Comparison of ENCODE assay signal across 23 cellular contexts in genomic region chr2:120659275-120659952, GRCh38.
"Had no signal": no experiment of that assay in that cellular context is flagged by ENCODE, and none has a peak within 500 bp of the region (broad histone marks: within the 10 kb centered on the region; RNA-seq: fewer than 3 reads in every experiment).

No MANE protein-coding gene starts in this region.

- H3K9me3 ChIP-seq: ascending aorta, neutrophil, pancreas, right lobe of liver, suprapubic skin, transverse colon had no signal

- DNase-seq: activated B cell treated with CpG ODN at 0.5 μM for 24 hours; activated CD4-positive, alpha-beta T cell treated with anti-CD3 and anti-CD28 coated beads for 36 hours; activated CD4-positive, alpha-beta T cell treated with anti-CD3 and anti-CD28 coated beads, Interleukin-2, amount 50 U/mL, for 4 hours; activated CD8-positive, alpha-beta memory T cell treated with anti-CD3 and anti-CD28 coated beads for 24 hours; activated CD8-positive, alpha-beta memory T cell treated with anti-CD3 and anti-CD28 coated beads, Interleukin-2, amount 50 U/mL, for 4 hours; activated T-cell treated with anti-CD3 and anti-CD28 coated beads, Interleukin-2, amount 50 U/mL, for 24 hours; kidney; natural killer cell; pancreas; right lobe of liver; stimulated activated CD4-positive, alpha-beta T cell treated with anti-CD3 and anti-CD28 coated beads, Interleukin-2, amount 100 ng/mL, for 24 hours; stomach; SW 1271; T-helper 17 cell; transverse colon had no signal

- ATAC-seq: activated CD4-positive, alpha-beta T cell treated with anti-CD3 and anti-CD28 coated beads for 36 hours; activated naive CD4-positive, alpha-beta T cell treated with anti-CD3 and anti-CD28 coated beads, Interleukin-2, amount 50 U/mL, for 72 hours; activated T-helper 17 cell treated with anti-CD3 and anti-CD28 coated beads, Interleukin-2, amount 50 U/mL, for 72 hours; natural killer cell; pancreas; stimulated activated memory B cell treated with anti-CD40 and anti-IgM and Interleukin-4, amounts not matched to agents 10 μg/mL and 1 μg/mL and 100 μg/mL, for 72 hours; T-helper 17 cell had no signal

- H3K27me3 ChIP-seq: right lobe of liver had no signal

- H3K27ac ChIP-seq: ascending aorta, neutrophil, pancreas, right lobe of liver, skin epidermis, stomach, suprapubic skin, transverse colon had no signal

- H3K4me3 Mint-ChIP-seq: activated B cell treated with CpG ODN at 0.5 μM for 24 hours; activated CD4-positive, alpha-beta T cell treated with anti-CD3 and anti-CD28 coated beads for 36 hours; activated T-cell treated with anti-CD3 and anti-CD28 coated beads, Interleukin-2, amount 50 U/mL, for 24 hours; activated T-helper 17 cell treated with anti-CD3 and anti-CD28 coated beads, Interleukin-2, amount 50 U/mL, for 72 hours; mesothelial cell of epicardium; natural killer cell; stimulated activated memory B cell treated with anti-CD40 and anti-IgM and Interleukin-4, amounts not matched to agents 10 μg/mL and 1 μg/mL and 100 μg/mL, for 72 hours; T-helper 17 cell had no signal

- H3K4me1 Mint-ChIP-seq: activated B cell treated with CpG ODN at 0.5 μM for 24 hours; activated CD4-positive, alpha-beta T cell treated with anti-CD3 and anti-CD28 coated beads for 36 hours; activated T-helper 17 cell treated with anti-CD3 and anti-CD28 coated beads, Interleukin-2, amount 50 U/mL, for 72 hours; natural killer cell; stimulated activated memory B cell treated with anti-CD40 and anti-IgM and Interleukin-4, amounts not matched to agents 10 μg/mL and 1 μg/mL and 100 μg/mL, for 72 hours; T-helper 17 cell had no signal

- H3K36me3 ChIP-seq: ascending aorta, neutrophil, pancreas, right lobe of liver, stomach, suprapubic skin, transverse colon had no signal

- H3K36me3 Mint-ChIP-seq: mesothelial cell of epicardium; natural killer cell; stimulated activated memory B cell treated with anti-CD40 and anti-IgM and Interleukin-4, amounts not matched to agents 10 μg/mL and 1 μg/mL and 100 μg/mL, for 72 hours had no signal

- H3K4me3 ChIP-seq: ascending aorta, pancreas, right lobe of liver, skin epidermis, stomach, suprapubic skin, transverse colon had no signal

- H3K27ac Mint-ChIP-seq: activated B cell treated with CpG ODN at 0.5 μM for 24 hours; activated CD4-positive, alpha-beta T cell treated with anti-CD3 and anti-CD28 coated beads for 36 hours; activated naive CD4-positive, alpha-beta T cell treated with anti-CD3 and anti-CD28 coated beads, Interleukin-2, amount 50 U/mL, for 72 hours; activated T-cell treated with anti-CD3 and anti-CD28 coated beads, Interleukin-2, amount 50 U/mL, for 24 hours; activated T-helper 17 cell treated with anti-CD3 and anti-CD28 coated beads, Interleukin-2, amount 50 U/mL, for 72 hours; mesothelial cell of epicardium; natural killer cell; stimulated activated memory B cell treated with anti-CD40 and anti-IgM and Interleukin-4, amounts not matched to agents 10 μg/mL and 1 μg/mL and 100 μg/mL, for 72 hours; T-helper 17 cell had no signal
